Comparison of ENCODE assay signal across 8 cellular contexts in genomic region chr22:20701680-20702136, GRCh38.
DNase-seq lines count a peak whose midpoint lies in the region; ATAC-seq, FAIRE-seq and TF ChIP-seq lines count a peak whose summit lies in the region.
"Not testable (repeated sequence)": the region's sequence is repeated elsewhere in the genome, so short reads cannot be mapped to it uniquely, and the experiment has no call there.

No MANE protein-coding gene starts in this region.

- not testable (repeated sequence) for H3K4me1 ChIP-seq in kidney (ENCODE audit: control insufficient read depth in 1 of 2, insufficient read depth in 1 of 2, low read depth in 1 of 2, low read length in 2 of 2); rectal smooth muscle tissue (ENCODE audit: control insufficient read depth, insufficient read depth, low read length)

- peak; percentile 6 for ATAC-seq in GM18909 (IDR thresholded peaks at IDR 0.05; ENCODE audit: poor library complexity, unreplicated experiment)
- peak; percentile 4 for ATAC-seq in HG02970 (IDR thresholded peaks at IDR 0.05; ENCODE audit: low FRiP score, unreplicated experiment)

- not testable (repeated sequence) for TF ChIP-seq CTCF in AG10803 (conservative IDR thresholded peaks at IDR 0.05; ENCODE audit: low read length); NB4 (IDR thresholded peaks at IDR 0.05; ENCODE audit: low read depth, low read length); kidney (IDR thresholded peaks at IDR 0.05; ENCODE audit: borderline replicate concordance, extremely low read depth, insufficient read depth)

- FAIRE-seq in kidney (lab: Jason Lieb, UNC), result not testable (repeated sequence)

- intact Hi-C loops in dendritic cell treated with granulocyte-macrophage colony-stimulating factor and Interleukin-4, amounts not matched to agents 40 ng/mL and 50 ng/mL, for 4 days (cut with micrococcal nuclease); kidney (cut with DNase I): not testable (repeated sequence)

- H3K9me3 Mint-ChIP-seq in activated CD4-positive, alpha-beta memory T cell treated with anti-CD3 and anti-CD28 coated beads, Interleukin-2, amount 10 ng/mL, durations not matched to agents 7 days and 5 days; dendritic cell treated with granulocyte-macrophage colony-stimulating factor and Interleukin-4, amounts not matched to agents 40 ng/mL and 50 ng/mL, for 4 days: not testable (repeated sequence)

- CTCF ChIA-PET in activated CD4-positive, alpha-beta memory T cell treated with anti-CD3 and anti-CD28 coated beads, Interleukin-2, amount 10 ng/mL, durations not matched to agents 7 days and 5 days (lab: Charles Lee), result interaction anchor here (1.5 kb wide), 1 partner anchor 95 kb away, joined by 3 read pairs; no protein-coding TSS in a partner anchor

- peaks cover 14% of the 10 kb centered on the region for H3K27me3 Mint-ChIP-seq in activated CD4-positive, alpha-beta memory T cell treated with anti-CD3 and anti-CD28 coated beads, Interleukin-2, amount 10 ng/mL, durations not matched to agents 7 days and 5 days
- peaks cover 29% of the 10 kb centered on the region for H3K27me3 Mint-ChIP-seq in dendritic cell treated with granulocyte-macrophage colony-stimulating factor and Interleukin-4, amounts not matched to agents 40 ng/mL and 50 ng/mL, for 4 days

- not testable (repeated sequence) for H3K36me3 Mint-ChIP-seq in activated CD4-positive, alpha-beta memory T cell treated with anti-CD3 and anti-CD28 coated beads, Interleukin-2, amount 10 ng/mL, durations not matched to agents 7 days and 5 days (ENCODE audit: low read depth)
- peaks cover 19% of the 10 kb centered on the region for H3K36me3 Mint-ChIP-seq in dendritic cell treated with granulocyte-macrophage colony-stimulating factor and Interleukin-4, amounts not matched to agents 40 ng/mL and 50 ng/mL, for 4 days (ENCODE audit: low read depth)

- H3K27ac ChIP-seq in kidney (ENCODE audit: low read depth in 2 of 2, low read length in 2 of 2); rectal smooth muscle tissue (ENCODE audit: low read depth, low read length): not testable (repeated sequence)

- not testable (repeated sequence) for H3K9me3 ChIP-seq in kidney (ENCODE audit: control insufficient read depth in 1 of 2, low read length in 2 of 2)

- peak overlapping the region; percentile 7; the same call in 1 of the 2 replicates for H3K4me3 ChIP-seq in AG10803 (ENCODE audit: low read length)
- H3K4me3 ChIP-seq in NB4 (ENCODE audit: low read depth, low read length), result peak overlapping the region; percentile 47
- H3K4me3 ChIP-seq in kidney (ENCODE audit: low read length in 2 of 2), result not testable (repeated sequence)
- peak overlapping the region; percentile 21 for H3K4me3 ChIP-seq in rectal smooth muscle tissue (ENCODE audit: low read length)

- not testable (repeated sequence) for H3K27me3 ChIP-seq in rectal smooth muscle tissue (ENCODE audit: control insufficient read depth, insufficient read depth, low read length)

- TF ChIP-seq POLR2A in NB4 (IDR thresholded peaks at IDR 0.05; ENCODE audit: extremely low read depth, insufficient read length), result not testable (repeated sequence)

- H3K4me1 Mint-ChIP-seq in activated CD4-positive, alpha-beta memory T cell treated with anti-CD3 and anti-CD28 coated beads, Interleukin-2, amount 10 ng/mL, durations not matched to agents 7 days and 5 days, result peaks cover 18% of the 10 kb centered on the region
- H3K4me1 Mint-ChIP-seq in dendritic cell treated with granulocyte-macrophage colony-stimulating factor and Interleukin-4, amounts not matched to agents 40 ng/mL and 50 ng/mL, for 4 days (ENCODE audit: low read depth), result peaks cover 13% of the 10 kb centered on the region

- not testable (repeated sequence) for H3K36me3 ChIP-seq in kidney (ENCODE audit: control insufficient read depth in 1 of 2, insufficient read depth in 2 of 2, low read length in 2 of 2); rectal smooth muscle tissue (ENCODE audit: control insufficient read depth, insufficient read depth, low read length)

- not testable (repeated sequence) for H3K9ac ChIP-seq in kidney (ENCODE audit: low read length in 2 of 2); rectal smooth muscle tissue (ENCODE audit: low read length)

- not testable (repeated sequence) for DNase-seq in AG10803 (ENCODE audit: low read depth); NB4 (ENCODE audit: low read depth); activated CD4-positive, alpha-beta memory T cell treated with anti-CD3 and anti-CD28 coated beads, Interleukin-2, amount 10 ng/mL, durations not matched to agents 7 days and 5 days
- peak; percentile 52 for DNase-seq in kidney

- peak overlapping the region; percentile 84 for H3K4me3 Mint-ChIP-seq in activated CD4-positive, alpha-beta memory T cell treated with anti-CD3 and anti-CD28 coated beads, Interleukin-2, amount 10 ng/mL, durations not matched to agents 7 days and 5 days
- peak overlapping the region; percentile 94 for H3K4me3 Mint-ChIP-seq in dendritic cell treated with granulocyte-macrophage colony-stimulating factor and Interleukin-4, amounts not matched to agents 40 ng/mL and 50 ng/mL, for 4 days

- peak overlapping the region; percentile 76 for H3K27ac Mint-ChIP-seq in activated CD4-positive, alpha-beta memory T cell treated with anti-CD3 and anti-CD28 coated beads, Interleukin-2, amount 10 ng/mL, durations not matched to agents 7 days and 5 days
- H3K27ac Mint-ChIP-seq in dendritic cell treated with granulocyte-macrophage colony-stimulating factor and Interleukin-4, amounts not matched to agents 40 ng/mL and 50 ng/mL, for 4 days, result peak overlapping the region; percentile 98

- POLR2A ChIA-PET in activated CD4-positive, alpha-beta memory T cell treated with anti-CD3 and anti-CD28 coated beads, Interleukin-2, amount 10 ng/mL, durations not matched to agents 7 days and 5 days (lab: Charles Lee), result not testable (repeated sequence)
